ENCODE assay signal across 1 cellular context in the genomic region with DNA sequence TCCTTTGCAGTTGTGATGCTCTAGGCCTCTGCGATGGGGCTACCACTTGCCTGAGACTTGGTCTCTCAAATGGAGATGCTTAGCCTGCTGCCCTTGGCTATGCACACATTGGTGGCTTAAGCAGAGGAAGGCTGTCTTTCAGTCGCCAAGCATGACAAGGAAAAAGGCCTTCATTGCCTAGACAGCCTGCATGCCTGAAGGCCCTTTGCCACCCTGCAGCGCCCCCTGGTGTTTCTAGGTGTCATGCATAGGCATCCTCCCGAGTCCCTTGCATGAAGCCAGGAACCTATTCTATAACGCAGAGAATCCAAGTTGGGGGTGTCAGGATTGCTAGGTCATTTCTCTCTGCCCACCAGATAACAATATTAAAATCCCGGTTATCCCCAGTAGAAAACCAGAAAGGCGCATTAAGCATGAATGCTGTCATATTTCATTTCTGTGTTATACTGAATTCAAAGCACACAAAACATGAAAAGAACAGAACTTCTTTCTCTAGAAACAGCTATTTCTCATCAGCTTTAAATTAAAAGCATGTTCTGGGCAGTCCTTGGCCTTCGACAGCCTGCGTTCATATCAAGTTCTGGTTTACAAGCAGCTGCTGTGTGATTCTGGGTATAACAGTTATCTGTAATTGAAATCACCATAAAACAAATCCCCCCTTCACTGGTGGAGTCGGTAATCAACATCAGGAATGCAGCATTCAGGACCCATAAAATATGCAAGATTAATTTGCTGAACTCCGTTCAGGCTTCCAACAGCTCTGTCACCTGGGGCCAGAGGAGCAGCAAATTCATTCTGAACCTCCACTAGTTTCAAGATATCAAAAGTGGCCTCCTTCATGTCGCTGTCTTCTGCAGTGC.
TF ChIP-seq lines count a peak whose summit lies in the region.

No MANE protein-coding gene starts in this region.

TF ChIP-seq in K562, 482 proteins besides CTCF, POLR2A, EP300 and RAD21 (continued from another document):
- TF ChIP-seq SMC3 (conservative IDR thresholded peaks at IDR 0.05; ENCODE audit: insufficient read depth, low read depth, low read length) (peak; percentile 75), TGIF2 (CRISPR knock-in tag; IDR thresholded peaks at IDR 0.05) (no peak), TEAD1 (CRISPR knock-in tag; IDR thresholded peaks at IDR 0.05) (peak in 1 of 2 experiments; percentile 42; a peak in 1 of 4 replicates), TAL1 (IDR thresholded peaks at IDR 0.05) (no peak), JUND (IDR thresholded peaks at IDR 0.05; ENCODE audit: borderline replicate concordance, low read depth, low read length) (0 out of 2 replicates have a peak, but pooled peaks have one; percentile 33), JUND (tag; IDR thresholded peaks at IDR 0.05; ENCODE audit: borderline replicate concordance, low read depth, low read length) (no peak), XRCC5 (IDR thresholded peaks at IDR 0.05; ENCODE audit: low read depth, low read length) (0 out of 2 replicates have a peak, but pooled peaks have one; percentile 51), ARID2 (IDR thresholded peaks at IDR 0.05) (0 out of 2 replicates have a peak, but pooled peaks have one; percentile 11), ATF7 (IDR thresholded peaks at IDR 0.05) (0 out of 2 replicates have a peak, but pooled peaks have one; percentile 20), ERF (CRISPR knock-in tag; IDR thresholded peaks at IDR 0.05) (no peak)
- TF ChIP-seq, protein P1, sequence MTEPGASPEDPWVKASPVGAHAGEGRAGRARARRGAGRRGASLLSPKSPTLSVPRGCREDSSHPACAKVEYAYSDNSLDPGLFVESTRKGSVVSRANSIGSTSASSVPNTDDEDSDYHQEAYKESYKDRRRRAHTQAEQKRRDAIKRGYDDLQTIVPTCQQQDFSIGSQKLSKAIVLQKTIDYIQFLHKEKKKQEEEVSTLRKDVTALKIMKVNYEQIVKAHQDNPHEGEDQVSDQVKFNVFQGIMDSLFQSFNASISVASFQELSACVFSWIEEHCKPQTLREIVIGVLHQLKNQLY (CRISPR knock-in tag; conservative IDR thresholded peaks at IDR 0.05), result no peak
